In the genomic region with DNA sequence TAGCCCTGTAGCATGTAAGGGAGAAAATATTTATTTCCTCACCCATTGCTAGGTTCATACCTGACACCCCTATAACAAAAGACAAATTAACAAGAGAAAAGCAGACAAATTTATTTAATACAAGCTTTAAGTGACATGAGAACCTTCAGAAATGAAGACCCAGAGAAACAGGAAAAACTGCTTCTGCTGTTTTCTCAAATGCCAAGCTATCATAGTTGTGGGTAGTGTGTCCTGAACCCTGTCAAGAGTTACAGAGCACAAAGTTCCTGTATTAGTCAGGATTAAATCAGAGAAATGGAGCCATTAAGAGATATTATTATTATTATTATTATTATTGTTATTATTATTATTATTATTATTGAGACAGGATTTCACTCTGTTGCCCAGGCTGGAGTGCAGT, we compare ENCODE assay signal across 22 cellular contexts. TPM values are rescaled to one million over a fixed set of nuclear protein-coding genes. Genes with fewer than 3 reads are reported as not detected.
"Had no signal": no experiment of that assay in that cellular context is flagged by ENCODE, and none has a peak within 500 bp of the region (broad histone marks: within the 10 kb centered on the region; RNA-seq: fewer than 3 reads in every experiment).

No MANE protein-coding gene starts in this region.

- H3K9me3 ChIP-seq: left lung, lower lobe of right lung, pancreas, prostate gland, sigmoid colon, spleen, tibial nerve, upper lobe of right lung had no signal

- H3K4me3 ChIP-seq: left lung, lower lobe of right lung, pancreas, prostate gland, sigmoid colon, spleen, tibial nerve, upper lobe of right lung had no signal

- H3K27me3 Mint-ChIP-seq: stimulated activated memory B cell treated with anti-CD40 and anti-IgM and Interleukin-4, amounts not matched to agents 10 μg/mL and 1 μg/mL and 100 μg/mL, for 72 hours; stimulated activated naive CD8-positive, alpha-beta T cell treated with anti-CD3 and anti-CD28 coated beads, Interleukin-15, amount 100 ng/mL, for 72 hours had no signal

- H3K36me3 Mint-ChIP-seq: immature natural killer cell; naive thymus-derived CD8-positive, alpha-beta T cell; stimulated activated memory B cell treated with anti-CD40 and anti-IgM and Interleukin-4, amounts not matched to agents 10 μg/mL and 1 μg/mL and 100 μg/mL, for 72 hours had no signal

- FAIRE-seq: islet of Langerhans, kidney, pancreas, small intestine, urothelium cell line had no signal

- H3K9me3 Mint-ChIP-seq: immature natural killer cell; stimulated activated memory B cell treated with anti-CD40 and anti-IgM and Interleukin-4, amounts not matched to agents 10 μg/mL and 1 μg/mL and 100 μg/mL, for 72 hours; stimulated activated naive CD8-positive, alpha-beta T cell treated with anti-CD3 and anti-CD28 coated beads, Interleukin-15, amount 100 ng/mL, for 72 hours had no signal

- H3K4me1 Mint-ChIP-seq: nephron; stimulated activated memory B cell treated with anti-CD40 and anti-IgM and Interleukin-4, amounts not matched to agents 10 μg/mL and 1 μg/mL and 100 μg/mL, for 72 hours had no signal

- H3K4me1 ChIP-seq: left lung, lower lobe of right lung, pancreas, prostate gland, sigmoid colon, spleen, tibial nerve, upper lobe of right lung had no signal

- H3K27ac Mint-ChIP-seq: immature natural killer cell; naive thymus-derived CD8-positive, alpha-beta T cell; nephron; stimulated activated memory B cell treated with anti-CD40 and anti-IgM and Interleukin-4, amounts not matched to agents 10 μg/mL and 1 μg/mL and 100 μg/mL, for 72 hours; stimulated activated naive CD8-positive, alpha-beta T cell treated with anti-CD3 and anti-CD28 coated beads, Interleukin-15, amount 100 ng/mL, for 72 hours had no signal

- H3K27me3 ChIP-seq: left lung, pancreas, spleen, tibial nerve, upper lobe of right lung had no signal

- H3K36me3 ChIP-seq: left lung, lower lobe of right lung, pancreas, prostate gland, sigmoid colon, spleen, tibial nerve, upper lobe of right lung had no signal

- H3K27ac ChIP-seq: left lung, lower lobe of right lung, pancreas, prostate gland, sigmoid colon, spleen, tibial nerve, upper lobe of right lung had no signal

- ATAC-seq: left colon; right cardiac atrium; stimulated activated memory B cell treated with anti-CD40 and anti-IgM and Interleukin-4, amounts not matched to agents 10 μg/mL and 1 μg/mL and 100 μg/mL, for 72 hours had no signal

- DNase-seq: kidney; left lung; lower lobe of right lung; mammary epithelial cell; sigmoid colon; stimulated activated naive CD4-positive, alpha-beta T cell treated with Interleukin-2 at 50 U/mL for 16 hours; upper lobe of right lung had no signal

- H3K4me3 Mint-ChIP-seq: immature natural killer cell; naive thymus-derived CD8-positive, alpha-beta T cell; nephron; neural crest cell; stimulated activated memory B cell treated with anti-CD40 and anti-IgM and Interleukin-4, amounts not matched to agents 10 μg/mL and 1 μg/mL and 100 μg/mL, for 72 hours; stimulated activated naive CD8-positive, alpha-beta T cell treated with anti-CD3 and anti-CD28 coated beads, Interleukin-15, amount 100 ng/mL, for 72 hours had no signal

RNA-seq across cellular contexts. Expression of a gene that starts 17.5 kb away (rescaled TPM):
- total RNA-seq: left colon; naive thymus-derived CD8-positive, alpha-beta T cell; right cardiac atrium; upper lobe of right lung had no signal
- polyA plus RNA-seq: mammary epithelial cell; naive thymus-derived CD8-positive, alpha-beta T cell had no signal
